ENCODE assay signal across 9 cellular contexts in genomic region chr1:70034403-70034802, GRCh38.
DNase-seq lines count a peak whose midpoint lies in the region; ATAC-seq, FAIRE-seq and TF ChIP-seq lines count a peak whose summit lies in the region.
"Had no signal": no experiment of that assay in that cellular context is flagged by ENCODE, and none has a peak within 500 bp of the region (broad histone marks: within the 10 kb centered on the region; RNA-seq: fewer than 3 reads in every experiment).

No MANE protein-coding gene starts in this region.

- no peak overlapping the region for H3K4me2 ChIP-seq in endothelial cell of umbilical vein (ENCODE audit: insufficient read depth, low read length)

- H3K27me3 Mint-ChIP-seq in T-helper 2 cell treated with Interferon-gamma antibody and Interleukin-4, amounts not matched to agents 5 μg/mL and 100 μg/mL, for 36 hours (ENCODE audit: low read depth) = no peaks in the 10 kb centered on the region

- H3K9me1 ChIP-seq in endothelial cell of umbilical vein (replicated peaks; ENCODE audit: control insufficient read depth, extremely low read depth, insufficient read depth, low read length) = no peaks in the 10 kb centered on the region

- 26 to 34% (median 31%) methylated on average over 3 of the region's 3 CpGs for WGBS in heart left ventricle, 4 donors

- CTCF ChIA-PET in endothelial cell of umbilical vein (lab: Charles Lee) = interaction anchor here (0.8 to 2.2 kb wide), 11 partner anchors 9 to 478 kb away, joined by 3 to 15 read pairs (median 4); partner anchors contain the start of gene SRSF11

- H3K4me3 Mint-ChIP-seq in T-helper 2 cell treated with Interferon-gamma antibody and Interleukin-4, amounts not matched to agents 5 μg/mL and 100 μg/mL, for 36 hours = no peak overlapping the region
- H3K4me3 Mint-ChIP-seq: CD4-positive, CD25-positive, alpha-beta regulatory T cell had no signal

- in situ Hi-C loops in gastrocnemius medialis (cut with MboI; ENCODE audit: low sequenced_read_pairs in 4 of 4) = no loop called here

- no peaks in the 10 kb centered on the region for H3K9me3 ChIP-seq in heart left ventricle
- no peaks in the 10 kb centered on the region for H3K9me3 ChIP-seq in endothelial cell of umbilical vein (replicated peaks; ENCODE audit: control insufficient read depth, insufficient read depth, low read length)
- H3K9me3 ChIP-seq in gastrocnemius medialis = no peaks in the 10 kb centered on the region

- H3K27ac Mint-ChIP-seq in T-helper 2 cell treated with Interferon-gamma antibody and Interleukin-4, amounts not matched to agents 5 μg/mL and 100 μg/mL, for 36 hours = no peak overlapping the region
- H3K27ac Mint-ChIP-seq: CD4-positive, CD25-positive, alpha-beta regulatory T cell had no signal

- no peaks in the 10 kb centered on the region for H3K9me3 Mint-ChIP-seq in T-helper 2 cell treated with Interferon-gamma antibody and Interleukin-4, amounts not matched to agents 5 μg/mL and 100 μg/mL, for 36 hours

- H3K27ac ChIP-seq in heart left ventricle (no peak overlapping the region), endothelial cell of umbilical vein (ENCODE audit: insufficient read depth, low read depth, low read length) (no peak overlapping the region), gastrocnemius medialis (no peak overlapping the region)

- ATAC-seq in left ventricle myocardium superior (peak; percentile 33), heart left ventricle (no peak), gastrocnemius medialis (no peak)
- ATAC-seq in stimulated activated naive CD8-positive, alpha-beta T cell treated with anti-CD3 and anti-CD28 coated beads, Interleukin-15, Interleukin-2, amounts not matched to agents 100 U/mL and 50 U/mL, for 24 hours = no peak

- peak; percentile 90 for FAIRE-seq in endothelial cell of umbilical vein (lab: Jason Lieb, UNC)
- FAIRE-seq in urothelium cell line (lab: Jason Lieb, UNC) = no peak

- H2AFZ ChIP-seq in endothelial cell of umbilical vein (ENCODE audit: low read depth, low read length) = peak overlapping the region; percentile 72

- no TSS peak for BruUV-seq in endothelial cell of umbilical vein (replicated peaks; lab: Mats Ljungman, UMichigan)

- H3K27me3 ChIP-seq in heart left ventricle (no peaks in the 10 kb centered on the region), endothelial cell of umbilical vein (ENCODE audit: control insufficient read depth in 2 of 2, insufficient read depth in 2 of 2, low read length in 2 of 2) (no peaks in the 10 kb centered on the region), gastrocnemius medialis (no peaks in the 10 kb centered on the region)

- H3K4me3 ChIP-seq in heart left ventricle (no peak overlapping the region), endothelial cell of umbilical vein (replicated peaks in 1 of 3; ENCODE audit: insufficient read depth in 1 of 3, low read depth in 1 of 3, low read length in 3 of 3) (no peak overlapping the region), gastrocnemius medialis (no peak overlapping the region)

- no peaks in the 10 kb centered on the region for H3K4me1 Mint-ChIP-seq in T-helper 2 cell treated with Interferon-gamma antibody and Interleukin-4, amounts not matched to agents 5 μg/mL and 100 μg/mL, for 36 hours (ENCODE audit: low read depth)
- H3K4me1 Mint-ChIP-seq: CD4-positive, CD25-positive, alpha-beta regulatory T cell had no signal

- H3K36me3 ChIP-seq in heart left ventricle (no peaks in the 10 kb centered on the region), endothelial cell of umbilical vein (ENCODE audit: control insufficient read depth in 2 of 2, extremely low read depth in 1 of 2, insufficient read depth in 2 of 2, low read length in 2 of 2) (no peaks in the 10 kb centered on the region), gastrocnemius medialis (no peaks in the 10 kb centered on the region)

- DNase-seq in left ventricle myocardium superior (no peak), heart left ventricle (no peak), NCI-H82 (lab: John Stamatoyannopoulos, UW) (peak; percentile 80), endothelial cell of umbilical vein (ENCODE audit: low read depth, low spot score) (peak; percentile 68), urothelium cell line (ENCODE audit: low spot score) (peak; percentile 42), gastrocnemius medialis (no peak)
- DNase-seq in T-helper 2 cell treated with Interferon-gamma antibody and Interleukin-4, amounts not matched to agents 5 μg/mL and 100 μg/mL, for 36 hours (ENCODE audit: low spot score) = no peak
- DNase-seq in stimulated activated naive CD8-positive, alpha-beta T cell treated with anti-CD3 and anti-CD28 coated beads, Interleukin-15, Interleukin-2, amounts not matched to agents 100 U/mL and 50 U/mL, for 24 hours = no peak
- DNase-seq: CD4-positive, CD25-positive, alpha-beta regulatory T cell had no signal

- no peaks in the 10 kb centered on the region for H4K20me1 ChIP-seq in endothelial cell of umbilical vein (replicated peaks; ENCODE audit: control insufficient read depth, extremely low read depth, insufficient read depth, low read length)

- H3K36me3 Mint-ChIP-seq in T-helper 2 cell treated with Interferon-gamma antibody and Interleukin-4, amounts not matched to agents 5 μg/mL and 100 μg/mL, for 36 hours (ENCODE audit: low read depth) = no peaks in the 10 kb centered on the region
- H3K36me3 Mint-ChIP-seq: CD4-positive, CD25-positive, alpha-beta regulatory T cell had no signal

- H3K79me2 ChIP-seq in endothelial cell of umbilical vein (ENCODE audit: control insufficient read depth, insufficient read depth, low read length) = no peaks in the 10 kb centered on the region

- intact Hi-C loops in left ventricle myocardium superior (cut with micrococcal nuclease) = no loop called here
- intact Hi-C loops in heart left ventricle (cut with DNase I) = no loop called here
- intact Hi-C loops in endothelial cell of umbilical vein (cut with micrococcal nuclease) = loop anchor here (1.0 to 5.0 kb wide), 5 partner anchors 98 to 476 kb away; partner anchors contain the start of gene SRSF11
- intact Hi-C loops in gastrocnemius medialis (cut with DNase I; ENCODE audit: low total_unique reads) = no loop called here

- dilution Hi-C loops in endothelial cell of umbilical vein (cut with MboI; ENCODE audit: extremely low pct_ligation_motif_present, low sequenced_read_pairs) = no loop called here

- peak in 2 of 12 donors; percentile 9 to 19 for TF ChIP-seq CTCF in heart left ventricle (IDR thresholded peaks at IDR 0.05)
- peak; percentile 26 to 29 for TF ChIP-seq CTCF in endothelial cell of umbilical vein (IDR thresholded peaks at IDR 0.05; ENCODE audit: extremely low read depth in 1 of 2, insufficient read depth in 1 of 2, low read depth in 1 of 2, low read length in 2 of 2)
- TF ChIP-seq CTCF in gastrocnemius medialis (IDR thresholded peaks at IDR 0.05 in 4 of 5, conservative IDR thresholded peaks at IDR 0.05 in 1 of 5) = no peak

- TF ChIP-seq POLR2A in heart left ventricle (IDR thresholded peaks at IDR 0.05) (no peak), endothelial cell of umbilical vein (IDR thresholded peaks at IDR 0.05; ENCODE audit: low read depth, low read length) (no peak), gastrocnemius medialis (IDR thresholded peaks at IDR 0.05) (no peak)

- POLR2A ChIA-PET in endothelial cell of umbilical vein (lab: Charles Lee) = no interaction called here

- no peak overlapping the region for H3K9ac ChIP-seq in endothelial cell of umbilical vein (replicated peaks; ENCODE audit: extremely low read depth, insufficient read depth, low read length)

- H3K4me1 ChIP-seq in heart left ventricle (no peaks in the 10 kb centered on the region), endothelial cell of umbilical vein (ENCODE audit: control insufficient read depth, extremely low read depth, insufficient read depth, low read length) (no peaks in the 10 kb centered on the region), gastrocnemius medialis (no peaks in the 10 kb centered on the region)

TF ChIP-seq in endothelial cell of umbilical vein, 7 proteins besides CTCF, POLR2A, EP300 and RAD21:
- TF ChIP-seq EZH2 (IDR thresholded peaks at IDR 0.05; ENCODE audit: borderline replicate concordance, low read depth, low read length, severe bottlenecking) (no peak), JUN (IDR thresholded peaks at IDR 0.05; ENCODE audit: borderline replicate concordance, insufficient read depth, insufficient read length, low read depth) (no peak), POLR2AphosphoS5 (IDR thresholded peaks at IDR 0.05; ENCODE audit: insufficient read depth, low read depth, low read length) (no peak), GATA2 (IDR thresholded peaks at IDR 0.05; ENCODE audit: insufficient read depth, insufficient read length, low read depth, low read length) (no peak), MAX (IDR thresholded peaks at IDR 0.05; ENCODE audit: insufficient read depth, insufficient read length) (no peak)

Comparison
In these comparisons a context has a peak if more than half of its experiments do, and no peak if none do; other contexts are left out.
1. DNase-seq: peak in NCI-H82 (single experiment), endothelial cell of umbilical vein (single experiment) and urothelium cell line (single experiment); none in left ventricle myocardium superior (single experiment), heart left ventricle (0 of 5), T-helper 2 cell treated with Interferon-gamma antibody and Interleukin-4, amounts not matched to agents 5 μg/mL and 100 μg/mL, for 36 hours (single experiment), stimulated activated naive CD8-positive, alpha-beta T cell treated with anti-CD3 and anti-CD28 coated beads, Interleukin-15, Interleukin-2, amounts not matched to agents 100 U/mL and 50 U/mL, for 24 hours (single experiment) and gastrocnemius medialis (0 of 2).
2. CTCF ChIP-seq: peak in endothelial cell of umbilical vein (2 of 2); none in gastrocnemius medialis (0 of 5).